Comparison of ENCODE assay signal across 18 cellular contexts in the genomic region with DNA sequence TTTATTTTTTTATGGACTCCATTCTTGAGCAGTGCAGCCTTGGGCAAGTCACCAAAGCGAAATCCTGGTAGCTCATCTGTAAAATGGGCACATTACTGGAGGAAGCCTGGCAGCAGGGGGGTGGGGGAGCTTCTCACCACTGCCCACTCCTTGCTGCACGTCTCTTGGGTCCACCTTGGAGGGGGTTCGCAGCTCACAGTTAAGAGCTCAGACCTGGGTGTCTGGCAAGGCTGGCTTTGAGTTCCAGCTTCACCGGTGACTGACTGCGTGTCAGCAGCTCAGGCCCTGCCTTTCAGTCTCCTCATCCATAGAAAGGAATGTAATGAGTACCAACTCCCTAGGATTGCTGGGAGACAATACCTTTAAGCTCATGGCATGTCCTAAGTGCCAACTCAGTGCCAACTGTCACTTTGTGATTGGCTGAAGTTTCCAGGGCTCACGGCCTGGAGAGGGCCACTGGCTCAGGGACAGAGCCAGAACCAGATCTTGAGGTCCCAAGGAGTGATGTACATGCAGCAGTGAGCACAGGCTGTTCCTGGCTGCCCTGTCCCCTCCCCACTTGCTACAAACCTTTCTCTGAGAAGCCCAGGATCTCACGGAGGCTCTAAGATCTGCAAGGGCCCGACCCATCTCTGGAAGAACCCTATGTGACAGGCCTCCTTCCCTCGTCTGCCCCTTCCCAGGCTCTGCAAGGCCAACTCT.
A peak's percentile ranks its signal among the peaks of the same experiment; 100 is the strongest.
DNase-seq lines count a peak whose midpoint lies in the region; ATAC-seq, FAIRE-seq and TF ChIP-seq lines count a peak whose summit lies in the region.
"Had no signal": no experiment of that assay in that cellular context is flagged by ENCODE, and none has a peak within 500 bp of the region (broad histone marks: within the 10 kb centered on the region; RNA-seq: fewer than 3 reads in every experiment).

No MANE protein-coding gene starts in this region.

- ATAC-seq in gastrocnemius medialis: peak in 1 of 2 donors; percentile 14
- no peak for ATAC-seq in HG03175 (IDR thresholded peaks at IDR 0.05; ENCODE audit: unreplicated experiment)
- ATAC-seq: activated T-cell treated with anti-CD3 and anti-CD28 coated beads, Interleukin-2, amount 50 U/mL, for 4 hours; WTC11 had no signal

- in situ Hi-C loops in GM23248 (cut with MboI) (no loop called here), gastrocnemius medialis (cut with MboI; ENCODE audit: low sequenced_read_pairs in 4 of 4) (no loop called here)

- TF ChIP-seq POLR2A in gastrocnemius medialis (IDR thresholded peaks at IDR 0.05): no peak

- intact Hi-C loops in kidney (cut with DNase I) (no loop called here), gastrocnemius medialis (cut with DNase I; ENCODE audit: low total_unique reads) (no loop called here)

- H3K9me3 ChIP-seq in GM23248 (ENCODE audit: low read depth) (no peaks in the 10 kb centered on the region), kidney (ENCODE audit: control insufficient read depth in 1 of 2, low read length in 2 of 2) (no peaks in the 10 kb centered on the region), gastrocnemius medialis (no peaks in the 10 kb centered on the region)

- peak overlapping the region; percentile 70; the same call in 1 of the 2 replicates for H2AFZ ChIP-seq in GM23248

- peaks cover 20% of the 10 kb centered on the region for H3K4me1 ChIP-seq in GM23248 (ENCODE audit: insufficient read depth)
- peaks cover 7 to 13% of the 10 kb centered on the region in 2 donors for H3K4me1 ChIP-seq in kidney (ENCODE audit: control insufficient read depth in 1 of 2, insufficient read depth in 1 of 2, low read depth in 1 of 2, low read length in 2 of 2)
- H3K4me1 ChIP-seq in gastrocnemius medialis: peaks cover 11 to 16% of the 10 kb centered on the region in 2 donors

- no peaks in the 10 kb centered on the region for H3K79me2 ChIP-seq in GM23248 (ENCODE audit: insufficient read depth)

- no peak for FAIRE-seq in kidney (lab: Jason Lieb, UNC)
- FAIRE-seq: bronchial epithelial cell had no signal

- H3K27ac ChIP-seq in GM23248: 0 out of 2 replicates have a peak overlapping the region, but pooled peaks have one; percentile 44
- H3K27ac ChIP-seq in caudate nucleus (ENCODE audit: low read depth, low read length): peak overlapping the region; percentile 96
- H3K27ac ChIP-seq in kidney (ENCODE audit: low read depth in 2 of 2, low read length in 2 of 2): peak overlapping the region in 1 of 2 donors; percentile 87
- H3K27ac ChIP-seq in gastrocnemius medialis: peak overlapping the region; percentile 51 to 71 (median 68)

- TF ChIP-seq CTCF in kidney (IDR thresholded peaks at IDR 0.05; ENCODE audit: borderline replicate concordance, extremely low read depth, insufficient read depth) (no peak), gastrocnemius medialis (IDR thresholded peaks at IDR 0.05 in 4 of 5, conservative IDR thresholded peaks at IDR 0.05 in 1 of 5) (no peak)

- H3K27me3 ChIP-seq in GM23248 (replicated peaks; ENCODE audit: insufficient read depth): no peaks in the 10 kb centered on the region
- peaks cover 0 to 10% (median 3%) of the 10 kb centered on the region in 3 donors for H3K27me3 ChIP-seq in gastrocnemius medialis

- H4K20me1 ChIP-seq in GM23248 (ENCODE audit: insufficient read depth): no peaks in the 10 kb centered on the region

- WGBS in GM23248 (ENCODE audit: low coverage in 1 of 2, low lambda C conversion rate in 2 of 2, missing lambda C conversion rate in 2 of 2), 2 experiments: 53 to 60% methylated on average over 9 of the region's 9 CpGs

- H3K9me2 ChIP-seq in GM23248 (ENCODE audit: insufficient read depth): no peaks in the 10 kb centered on the region

- no peak overlapping the region for H3K4me3 ChIP-seq in GM23248
- no peak overlapping the region for H3K4me3 ChIP-seq in kidney (ENCODE audit: low read length in 2 of 2)
- H3K4me3 ChIP-seq in gastrocnemius medialis: no peak overlapping the region

- peaks cover 40% of the 10 kb centered on the region for H3F3A ChIP-seq in GM23248 (ENCODE audit: insufficient read depth)

- H3K36me3 ChIP-seq in GM23248 (ENCODE audit: low read depth) (no peaks in the 10 kb centered on the region), kidney (ENCODE audit: control insufficient read depth in 1 of 2, insufficient read depth in 2 of 2, low read length in 2 of 2) (no peaks in the 10 kb centered on the region), gastrocnemius medialis (no peaks in the 10 kb centered on the region)

- DNase-seq in GM23248 (peak; percentile 40), caudate nucleus (lab: John Stamatoyannopoulos, UW) (no peak), kidney (peak; percentile 46), gastrocnemius medialis (no peak), NCI-H2081 (lab: John Stamatoyannopoulos, UW) (no peak), NCI-H748 treated with DMSO at 0.1 percent for 48 hours (lab: John Stamatoyannopoulos, UW) (no peak), hippocampal formation (lab: John Stamatoyannopoulos, UW) (no peak)
- DNase-seq: activated CD4-positive, alpha-beta memory T cell treated with anti-CD3 and anti-CD28 coated beads, Interleukin-2, amount 10 ng/mL, durations not matched to agents 7 days and 5 days; activated naive CD8-positive, alpha-beta T cell treated with anti-CD3 and anti-CD28 coated beads for 36 hours; activated T-cell treated with anti-CD3 and anti-CD28 coated beads, Interleukin-2, amount 50 U/mL, for 4 hours; COR-L47; effector CD8-positive, alpha-beta T cell; EL; NCI-H1930; SIG-M5 had no signal

- H3K9ac ChIP-seq in GM23248 (no peak overlapping the region), kidney (ENCODE audit: low read length in 2 of 2) (no peak overlapping the region)

- H3K4me2 ChIP-seq in GM23248 (ENCODE audit: unreplicated experiment): no peak overlapping the region

Comparison
In these comparisons a context has a peak if more than half of its experiments do, and no peak if none do; other contexts are left out.
1. DNase-seq: peak in GM23248 (single experiment) and kidney (single experiment); none in caudate nucleus (0 of 61), gastrocnemius medialis (0 of 2), NCI-H2081 (0 of 2), NCI-H748 treated with DMSO at 0.1 percent for 48 hours (single experiment) and hippocampal formation (0 of 2).